Comparison of ENCODE assay signal across 8 cellular contexts in genomic region chr3:125052671-125053303, GRCh38. TPM values are rescaled to one million over a fixed set of nuclear protein-coding genes. Genes with fewer than 3 reads are reported as not detected.
DNase-seq lines count a peak whose midpoint lies in the region; ATAC-seq and TF ChIP-seq lines count a peak whose summit lies in the region.

No MANE protein-coding gene starts in this region.

- H3K27me3 Mint-ChIP-seq in central memory CD8-positive, alpha-beta T cell, result no peaks in the 10 kb centered on the region
- H3K27me3 Mint-ChIP-seq in naive B cell, result peaks cover 0 to 2% (median 0%) of the 10 kb centered on the region in 3 donors

- DNase-seq in DMS153 (lab: John Stamatoyannopoulos, UW), result peak; percentile 75
- DNase-seq in LHCN-M2 (ENCODE audit: low read depth), result peak; percentile 87
- DNase-seq in central memory CD8-positive, alpha-beta T cell (ENCODE audit: low spot score in 2 of 2), result no peak
- no peak for DNase-seq in naive B cell
- DNase-seq in HEK293T (ENCODE audit: extremely low spot score), result no peak
- no peak for DNase-seq in RKO (ENCODE audit: low spot score)

- ATAC-seq in central memory CD8-positive, alpha-beta T cell (replicated peaks; ENCODE audit: extremely low read depth, poor library complexity, severe bottlenecking), result no peak
- ATAC-seq in naive B cell (ENCODE audit: low read depth in 2 of 2), result no peak
- ATAC-seq in HG02610 (IDR thresholded peaks at IDR 0.05; ENCODE audit: unreplicated experiment), result no peak
- ATAC-seq in HG02852 (IDR thresholded peaks at IDR 0.05; ENCODE audit: unreplicated experiment), result no peak

- CTCF ChIA-PET in HEK293T (lab: Yijun Ruan, JAX), result interaction anchor here (0.7 kb wide), 1 partner anchor 419 kb away, joined by 4 read pairs; no protein-coding TSS in a partner anchor

- H3K36me3 Mint-ChIP-seq in central memory CD8-positive, alpha-beta T cell (ENCODE audit: insufficient read depth), result peaks cover 16% of the 10 kb centered on the region
- no peaks in the 10 kb centered on the region for H3K36me3 Mint-ChIP-seq in naive B cell

- H3K4me1 Mint-ChIP-seq in central memory CD8-positive, alpha-beta T cell, result peaks cover 68% of the 10 kb centered on the region
- H3K4me1 Mint-ChIP-seq in naive B cell, result peaks cover 37 to 51% (median 41%) of the 10 kb centered on the region in 3 donors

- H3K9me3 Mint-ChIP-seq in central memory CD8-positive, alpha-beta T cell, result no peaks in the 10 kb centered on the region
- no peaks in the 10 kb centered on the region for H3K9me3 Mint-ChIP-seq in naive B cell

- POLR2A ChIA-PET in HEK293T (lab: Yijun Ruan, JAX), result interaction anchor here (0.9 to 1.4 kb wide), 3 partner anchors 10 to 28 kb away, joined by 3 to 4 read pairs (median 4); no protein-coding TSS in a partner anchor

- H3K27ac Mint-ChIP-seq in central memory CD8-positive, alpha-beta T cell (ENCODE audit: low read depth), result peak overlapping the region; percentile 80
- H3K27ac Mint-ChIP-seq in naive B cell, result peak overlapping the region in 5 of 6 donors; percentile 23 to 97 (median 93)

- peak overlapping the region; percentile 99 for H3K4me3 Mint-ChIP-seq in central memory CD8-positive, alpha-beta T cell
- peak overlapping the region; percentile 66 to 99 (median 77) for H3K4me3 Mint-ChIP-seq in naive B cell

TF ChIP-seq in HEK293T, 16 proteins besides CTCF, POLR2A, EP300 and RAD21:
- TF ChIP-seq SP1 (IDR thresholded peaks at IDR 0.05) (no peak), FOXK2 (IDR thresholded peaks at IDR 0.05) (no peak), CTBP1 (IDR thresholded peaks at IDR 0.05; ENCODE audit: borderline replicate concordance) (no peak), ZNF384 (IDR thresholded peaks at IDR 0.05) (no peak), FOXA1 (IDR thresholded peaks at IDR 0.05) (no peak), NFRKB (IDR thresholded peaks at IDR 0.05) (no peak), L3MBTL2 (conservative IDR thresholded peaks at IDR 0.05) (no peak), BHLHE40 (IDR thresholded peaks at IDR 0.05; ENCODE audit: borderline replicate concordance) (no peak), PKNOX1 (IDR thresholded peaks at IDR 0.05) (no peak), LEF1 (IDR thresholded peaks at IDR 0.05; ENCODE audit: borderline replicate concordance) (no peak), SUZ12 (IDR thresholded peaks at IDR 0.05) (no peak), TARDBP (IDR thresholded peaks at IDR 0.05) (no peak), FOXM1 (IDR thresholded peaks at IDR 0.05; ENCODE audit: borderline replicate concordance) (no peak), HDGF (IDR thresholded peaks at IDR 0.05; ENCODE audit: borderline replicate concordance) (no peak)

RNA-seq across cellular contexts. Expression of gene HEG1, which starts 3.0 kb away (rescaled TPM):
- total RNA-seq in LHCN-M2 (2014; rRNA removed), result 19.9 and 28.0 TPM in 2 replicates
- polyA plus RNA-seq in LHCN-M2 (2012), result 29.3 TPM
- 1 to 10 TPM in 3 of 6 donors, under 1 TPM in 2, not detected in 1; 0.73 to 1.8 (median 1.1) TPM for polyA plus RNA-seq in naive B cell (ENCODE audit: low read depth in 6 of 6)

Comparison
In these comparisons a context has a peak if more than half of its experiments do, and no peak if none do; other contexts are left out.
1. DNase-seq: peak in DMS153 (single experiment) and LHCN-M2 (single experiment); none in central memory CD8-positive, alpha-beta T cell (0 of 2), naive B cell (single experiment), HEK293T (single experiment) and RKO (single experiment).